ENCODE assay signal across 20 cellular contexts in genomic region chr6:131654326-131654725, GRCh38. TPM values are rescaled to one million over a fixed set of nuclear protein-coding genes. Genes with fewer than 3 reads are reported as not detected.
"Had no signal": no experiment of that assay in that cellular context is flagged by ENCODE, and none has a peak within 500 bp of the region (broad histone marks: within the 10 kb centered on the region; RNA-seq: fewer than 3 reads in every experiment).

No MANE protein-coding gene starts in this region.

- ATAC-seq: activated CD8-positive, alpha-beta T cell treated with anti-CD3 and anti-CD28 coated beads for 36 hours; activated T-cell treated with anti-CD3 and anti-CD28 coated beads, Interleukin-2, amount 50 U/mL, for 4 hours; psoas muscle; right lobe of liver; upper lobe of right lung had no signal

- H3K36me3 ChIP-seq: esophagus squamous epithelium, right lobe of liver, upper lobe of right lung had no signal

- H3K4me3 ChIP-seq: coronary artery, esophagus squamous epithelium, psoas muscle, right lobe of liver, upper lobe of right lung had no signal

- H3K27me3 ChIP-seq: esophagus squamous epithelium, right lobe of liver, upper lobe of right lung had no signal

- H3K27ac Mint-ChIP-seq: activated B cell treated with CpG ODN at 0.5 μM for 24 hours; activated CD8-positive, alpha-beta T cell treated with anti-CD3 and anti-CD28 coated beads for 36 hours; activated naive CD4-positive, alpha-beta T cell treated with anti-CD3 and anti-CD28 coated beads, Interleukin-2, amount 50 U/mL, for 24 hours; stimulated activated naive CD8-positive, alpha-beta T cell treated with anti-CD3 and anti-CD28 coated beads, Interleukin-15, Interleukin-2, amounts not matched to agents 100 ng/mL and 50 ng/mL, for 24 hours had no signal

- H3K4me1 ChIP-seq: esophagus squamous epithelium, psoas muscle, upper lobe of right lung had no signal

- H3K9me3 Mint-ChIP-seq: activated B cell treated with CpG ODN at 0.5 μM for 24 hours; activated CD8-positive, alpha-beta T cell treated with anti-CD3 and anti-CD28 coated beads for 36 hours; activated naive CD4-positive, alpha-beta T cell treated with anti-CD3 and anti-CD28 coated beads, Interleukin-2, amount 50 U/mL, for 24 hours; activated T-cell treated with anti-CD3 and anti-CD28 coated beads, Interleukin-2, amount 50 U/mL, for 4 hours; central memory CD8-positive, alpha-beta T cell; neural crest cell; stimulated activated naive CD8-positive, alpha-beta T cell treated with anti-CD3 and anti-CD28 coated beads, Interleukin-15, Interleukin-2, amounts not matched to agents 100 ng/mL and 50 ng/mL, for 24 hours had no signal

- H3K4me3 Mint-ChIP-seq: activated B cell treated with CpG ODN at 0.5 μM for 24 hours; activated CD8-positive, alpha-beta T cell treated with anti-CD3 and anti-CD28 coated beads for 36 hours; activated naive CD4-positive, alpha-beta T cell treated with anti-CD3 and anti-CD28 coated beads, Interleukin-2, amount 50 U/mL, for 24 hours; activated T-cell treated with anti-CD3 and anti-CD28 coated beads, Interleukin-2, amount 50 U/mL, for 4 hours; central memory CD8-positive, alpha-beta T cell; neural crest cell; stimulated activated naive CD8-positive, alpha-beta T cell treated with anti-CD3 and anti-CD28 coated beads, Interleukin-15, Interleukin-2, amounts not matched to agents 100 ng/mL and 50 ng/mL, for 24 hours had no signal

- DNase-seq: activated B cell treated with CpG ODN at 0.5 μM for 24 hours; activated CD4-positive, alpha-beta T cell treated with anti-CD3 and anti-CD28 coated beads for 48 hours; activated CD8-positive, alpha-beta T cell treated with anti-CD3 and anti-CD28 coated beads for 36 hours; activated effector memory CD4-positive, alpha-beta T cell treated with anti-CD3 and anti-CD28 coated beads, Interleukin-2, amount 50 U/mL, for 16 hours; activated T-cell treated with anti-CD3 and anti-CD28 coated beads, Interleukin-2, amount 50 U/mL, for 4 hours; amniotic stem cell; esophagus squamous epithelium; psoas muscle; right lobe of liver; T-helper 2 cell; upper lobe of right lung had no signal

- H3K9me3 ChIP-seq: esophagus squamous epithelium, psoas muscle, right lobe of liver, upper lobe of right lung had no signal

- H3K4me1 Mint-ChIP-seq: central memory CD8-positive, alpha-beta T cell; neural crest cell had no signal

- H3K36me3 Mint-ChIP-seq: activated naive CD4-positive, alpha-beta T cell treated with anti-CD3 and anti-CD28 coated beads, Interleukin-2, amount 50 U/mL, for 24 hours had no signal

- H3K27ac ChIP-seq: coronary artery, esophagus squamous epithelium, psoas muscle, right lobe of liver, upper lobe of right lung had no signal

- H3K27me3 Mint-ChIP-seq: activated CD8-positive, alpha-beta T cell treated with anti-CD3 and anti-CD28 coated beads for 36 hours; activated naive CD4-positive, alpha-beta T cell treated with anti-CD3 and anti-CD28 coated beads, Interleukin-2, amount 50 U/mL, for 24 hours; central memory CD8-positive, alpha-beta T cell; stimulated activated naive CD8-positive, alpha-beta T cell treated with anti-CD3 and anti-CD28 coated beads, Interleukin-15, Interleukin-2, amounts not matched to agents 100 ng/mL and 50 ng/mL, for 24 hours had no signal

RNA-seq across cellular contexts. Expression of gene ENPP3, which starts 17.2 kb away (rescaled TPM):
- total RNA-seq: fibroblast of villous mesenchyme, osteoblast had no signal

RNA-seq across cellular contexts. Expression of gene OR2A4, which starts 46.9 kb away (rescaled TPM):
- total RNA-seq: activated B cell treated with CpG ODN at 0.5 μM for 24 hours; activated CD8-positive, alpha-beta T cell treated with anti-CD3 and anti-CD28 coated beads for 36 hours; activated T-cell treated with anti-CD3 and anti-CD28 coated beads, Interleukin-2, amount 50 U/mL, for 4 hours; fibroblast of villous mesenchyme; neural crest cell; osteoblast; temporal lobe; upper lobe of right lung had no signal
- polyA plus RNA-seq: psoas muscle had no signal

RNA-seq across cellular contexts. Expression of gene CTAGE9, which starts 56.5 kb away (rescaled TPM):
- total RNA-seq: activated B cell treated with CpG ODN at 0.5 μM for 24 hours; activated CD8-positive, alpha-beta T cell treated with anti-CD3 and anti-CD28 coated beads for 36 hours; activated T-cell treated with anti-CD3 and anti-CD28 coated beads, Interleukin-2, amount 50 U/mL, for 4 hours; esophagus squamous epithelium; fibroblast of villous mesenchyme; lower leg skin; neural crest cell; osteoblast; psoas muscle; right lobe of liver; temporal lobe; upper lobe of right lung had no signal
- polyA plus RNA-seq: psoas muscle had no signal
